ENCODE assay signal across 29 cellular contexts in the genomic region with DNA sequence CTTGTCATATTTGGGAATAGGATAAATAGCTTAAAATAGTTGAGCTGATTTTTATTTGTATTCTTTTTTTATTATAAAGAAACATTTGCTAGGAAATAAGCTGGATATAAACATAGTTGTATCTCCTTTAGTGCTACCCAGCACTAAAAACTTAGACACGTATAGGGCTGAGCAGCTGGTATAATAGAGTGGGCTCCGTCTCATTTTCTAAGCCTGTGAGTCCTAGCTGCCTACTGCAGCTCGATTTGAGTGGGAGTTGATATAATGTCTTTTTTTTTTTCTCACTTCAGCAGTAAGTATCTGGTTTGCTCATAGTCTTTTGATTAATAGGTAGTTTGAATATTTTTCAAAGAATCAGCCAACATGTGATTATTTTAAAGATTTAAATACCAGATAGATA.
"Had no signal": no experiment of that assay in that cellular context is flagged by ENCODE, and none has a peak within 500 bp of the region (broad histone marks: within the 10 kb centered on the region; RNA-seq: fewer than 3 reads in every experiment).

No MANE protein-coding gene starts in this region.

- H3K4me1 ChIP-seq: neural progenitor cell, stomach, testis, thyroid gland, transverse colon, upper lobe of left lung, vagina had no signal

- H3K9me3 Mint-ChIP-seq: mesothelial cell of epicardium; naive B cell; natural killer cell; nephron progenitor cell; neural progenitor cell; stimulated activated naive B cell treated with anti-CD40 and anti-IgM and Interleukin-4, amounts not matched to agents 10 μg/mL and 1 μg/mL and 100 μg/mL, for 72 hours had no signal

- H3K4me3 ChIP-seq: left ventricle myocardium inferior, lung, neural progenitor cell, ovary, skin epidermis, stomach, testis, thyroid gland, transverse colon, upper lobe of left lung, vagina had no signal

- DNase-seq: islet precursor cell; left ventricle myocardium inferior; mesendoderm; naive B cell; natural killer cell; nephron progenitor cell; occipital lobe; ovary; retina; right cardiac atrium; stimulated activated CD4-positive, alpha-beta T cell treated with anti-CD3 and anti-CD28 coated beads, Interleukin-12 subunit alpha, Interleukin-12 subunit beta, amount 100 ng/mL, for 4 hours; stimulated activated CD4-positive, alpha-beta T cell treated with anti-CD3 and anti-CD28 coated beads, Interleukin-15, amount 100 ng/mL, for 24 hours; stimulated activated CD4-positive, alpha-beta T cell treated with anti-CD3 and anti-CD28 coated beads, Interleukin-2, amount 100 ng/mL, for 24 hours; stimulated activated CD4-positive, alpha-beta T cell treated with anti-CD3 and anti-CD28 coated beads, Interleukin-4, amount 100 ng/mL, for 1 hour; stimulated activated naive B cell treated with anti-CD40 and anti-IgM and Interleukin-4, amounts not matched to agents 10 μg/mL and 1 μg/mL and 100 μg/mL, for 72 hours; stimulated activated naive CD8-positive, alpha-beta T cell treated with anti-CD3 and anti-CD28 coated beads, Interleukin-15, Interleukin-2, amounts not matched to agents 100 U/mL and 50 U/mL, for 24 hours; stomach; testis; thyroid gland; transverse colon; upper lobe of left lung had no signal

- H3K27me3 Mint-ChIP-seq: naive B cell; progenitor cell of endocrine pancreas; stimulated activated naive B cell treated with anti-CD40 and anti-IgM and Interleukin-4, amounts not matched to agents 10 μg/mL and 1 μg/mL and 100 μg/mL, for 72 hours had no signal

- ATAC-seq: natural killer cell; right cardiac atrium; sciatic nerve; stimulated activated naive B cell treated with anti-CD40 and anti-IgM and Interleukin-4, amounts not matched to agents 10 μg/mL and 1 μg/mL and 100 μg/mL, for 72 hours; stimulated activated naive CD8-positive, alpha-beta T cell treated with anti-CD3 and anti-CD28 coated beads, Interleukin-15, Interleukin-2, amounts not matched to agents 100 U/mL and 50 U/mL, for 24 hours had no signal

- H3K27ac Mint-ChIP-seq: mesothelial cell of epicardium; natural killer cell; nephron progenitor cell; neural progenitor cell; progenitor cell of endocrine pancreas; stimulated activated naive B cell treated with anti-CD40 and anti-IgM and Interleukin-4, amounts not matched to agents 10 μg/mL and 1 μg/mL and 100 μg/mL, for 72 hours had no signal

- H3K36me3 Mint-ChIP-seq: natural killer cell had no signal

- H3K9me3 ChIP-seq: left ventricle myocardium inferior, ovary, stomach, testis, thyroid gland, transverse colon, upper lobe of left lung, vagina had no signal

- H3K4me1 Mint-ChIP-seq: naive B cell; natural killer cell; neural progenitor cell; stimulated activated naive B cell treated with anti-CD40 and anti-IgM and Interleukin-4, amounts not matched to agents 10 μg/mL and 1 μg/mL and 100 μg/mL, for 72 hours had no signal

- H3K4me3 Mint-ChIP-seq: mesothelial cell of epicardium; naive B cell; natural killer cell; nephron progenitor cell; neural progenitor cell; stimulated activated naive B cell treated with anti-CD40 and anti-IgM and Interleukin-4, amounts not matched to agents 10 μg/mL and 1 μg/mL and 100 μg/mL, for 72 hours had no signal

- H3K27ac ChIP-seq: left ventricle myocardium inferior, neural progenitor cell, neutrophil, ovary, skin epidermis, stomach, testis, thyroid gland, transverse colon, upper lobe of left lung, vagina had no signal

- H3K36me3 ChIP-seq: ovary had no signal

- H3K27me3 ChIP-seq: neural progenitor cell, neutrophil, ovary, stomach, testis, thyroid gland, transverse colon, upper lobe of left lung, vagina had no signal
